9 cellular contexts compared by ENCODE assay signal in genomic region chr4:110514889-110515479, GRCh38. TPM values are rescaled to one million over a fixed set of nuclear protein-coding genes. Genes with fewer than 3 reads are reported as not detected.
A peak's percentile ranks its signal among the peaks of the same experiment; 100 is the strongest.
DNase-seq lines count a peak whose midpoint lies in the region; ATAC-seq, FAIRE-seq and TF ChIP-seq lines count a peak whose summit lies in the region.
"Had no signal": no experiment of that assay in that cellular context is flagged by ENCODE, and none has a peak within 500 bp of the region (broad histone marks: within the 10 kb centered on the region; RNA-seq: fewer than 3 reads in every experiment).

No MANE protein-coding gene starts in this region.

- no peak overlapping the region for H3K4me3 ChIP-seq in mucosa of descending colon
- H3K4me3 ChIP-seq: HAP-1 had no signal

- FAIRE-seq in G401.6 (lab: Jason Lieb, UNC), result peak; percentile 95

- H3K27ac ChIP-seq in 22Rv1, result no peak overlapping the region

- no peak for ATAC-seq in mucosa of descending colon
- no peak for ATAC-seq in GM18873 (IDR thresholded peaks at IDR 0.05; ENCODE audit: low FRiP score, unreplicated experiment)
- no peak for ATAC-seq in GM21526 (IDR thresholded peaks at IDR 0.05; ENCODE audit: low FRiP score, unreplicated experiment)

- H3K4me1 ChIP-seq in mucosa of descending colon (ENCODE audit: low read depth), result peaks cover 2% of the 10 kb centered on the region

- intact Hi-C loops in mucosa of descending colon (cut with DNase I, micrococcal nuclease), result loop anchor here (5.0 to 10.0 kb wide), 2 partner anchors 200 to 513 kb away; no protein-coding TSS in a partner anchor

- H3K9me3 ChIP-seq in mucosa of descending colon, result no peaks in the 10 kb centered on the region
- H3K9me3 ChIP-seq: HAP-1 had no signal

- DNase-seq in NCI-H460 (ENCODE audit: extremely low read depth, low read depth) (peak; percentile 30), mucosa of descending colon (no peak), GDM1 (lab: John Stamatoyannopoulos, UW) (no peak)
- DNase-seq in central memory CD4-positive, alpha-beta T cell, result peak; percentile 29

- TF ChIP-seq CTCF in 22Rv1 (IDR thresholded peaks at IDR 0.05), result peak; percentile 81
- peak; percentile 39 for TF ChIP-seq CTCF in mucosa of descending colon (IDR thresholded peaks at IDR 0.05)

- H3K36me3 ChIP-seq in mucosa of descending colon (ENCODE audit: low read depth), result no peaks in the 10 kb centered on the region
- H3K36me3 ChIP-seq: HAP-1 had no signal

RNA-seq across cellular contexts. Expression of gene ENPEP, which starts 39.0 kb away (rescaled TPM):
- total RNA-seq in NCI-H460 (2014; rRNA removed; shearing (Covaris generic)), result 1.3 and 1.6 TPM in 2 replicates
- 0.24 and 1.2 TPM in 2 replicates for polyA plus RNA-seq in NCI-H460 (2014; cell fraction: nucleus; rRNA removed)
- 1 to 10 TPM; 1.2 to 2.1 (median 1.5) TPM for total RNA-seq in mucosa of descending colon

Comparison
In these comparisons a context has a peak if more than half of its experiments do, and no peak if none do; other contexts are left out.
1. DNase-seq: peak in NCI-H460 (single experiment) and central memory CD4-positive, alpha-beta T cell (single experiment); none in mucosa of descending colon (0 of 3) and GDM1 (single experiment).